12 cellular contexts compared by ENCODE assay signal in genomic region chr7:36216063-36216684, GRCh38.
A peak's percentile ranks its signal among the peaks of the same experiment; 100 is the strongest.
DNase-seq lines count a peak whose midpoint lies in the region; ATAC-seq, FAIRE-seq and TF ChIP-seq lines count a peak whose summit lies in the region.
"Had no signal": no experiment of that assay in that cellular context is flagged by ENCODE, and none has a peak within 500 bp of the region (broad histone marks: within the 10 kb centered on the region; RNA-seq: fewer than 3 reads in every experiment).

No MANE protein-coding gene starts in this region.

- no peak for TF ChIP-seq POLR2A in K562 (conservative IDR thresholded peaks at IDR 0.05)

- no peak for TF ChIP-seq EP300 in K562 (IDR thresholded peaks at IDR 0.05; ENCODE audit: low read length)

- no peak for FAIRE-seq in K562 (lab: Jason Lieb, UNC)

- H3K9me3 ChIP-seq in K562 (replicated peaks; ENCODE audit: control insufficient read depth, insufficient read depth, low read depth, low read length), result no peaks in the 10 kb centered on the region
- H3K9me3 ChIP-seq in subcutaneous abdominal adipose tissue (ENCODE audit: control insufficient read depth in 5 of 5, low read length in 5 of 5), result no peaks in the 10 kb centered on the region
- H3K9me3 ChIP-seq in WERI-Rb-1 (ENCODE audit: severe bottlenecking), result no peaks in the 10 kb centered on the region
- H3K9me3 ChIP-seq: ovary had no signal

- BruUV-seq in K562 (replicated peaks; lab: Mats Ljungman, UMichigan), result no TSS peak

- peaks cover 7 to 8% of the 10 kb centered on the region in 2 experiments; a peak in 3 of 5 replicates for H3K4me1 ChIP-seq in K562 (replicated peaks in 1 of 2; ENCODE audit: control insufficient read depth in 2 of 2, insufficient read depth in 2 of 2, low read length in 2 of 2)
- H3K4me1 ChIP-seq in subcutaneous abdominal adipose tissue (ENCODE audit: control insufficient read depth in 5 of 5, insufficient read depth in 5 of 5, low read length in 5 of 5), result peaks cover 4 to 41% (median 33%) of the 10 kb centered on the region in 5 donors

- no peaks in the 10 kb centered on the region for H4K20me1 ChIP-seq in K562 (replicated peaks; ENCODE audit: control insufficient read depth, insufficient read depth, low read length)

- H3K36me3 ChIP-seq in K562 (ENCODE audit: control insufficient read depth, insufficient read depth, low read length), result no peaks in the 10 kb centered on the region
- H3K36me3 ChIP-seq in subcutaneous abdominal adipose tissue (ENCODE audit: control insufficient read depth in 5 of 5, insufficient read depth in 5 of 5, low read length in 5 of 5), result peaks cover 0 to 5% (median 0%) of the 10 kb centered on the region in 5 donors
- H3K36me3 ChIP-seq in WERI-Rb-1, result no peaks in the 10 kb centered on the region
- H3K36me3 ChIP-seq: ovary had no signal

- H3K9ac ChIP-seq in K562 (ENCODE audit: insufficient read depth in 1 of 2, low read depth in 2 of 2, low read length in 2 of 2) (no peak overlapping the region), subcutaneous abdominal adipose tissue (ENCODE audit: low read length in 5 of 5) (no peak overlapping the region)

- H3K9me1 ChIP-seq in K562 (ENCODE audit: control insufficient read depth, insufficient read depth, low read length), result no peaks in the 10 kb centered on the region

- intact Hi-C loops in K562 (cut with micrococcal nuclease), result no loop called here

- no peak overlapping the region for H3K4me2 ChIP-seq in K562 (ENCODE audit: insufficient read depth, low read length)

- DNase-seq in HuH-7 (ENCODE audit: low spot score), result peak; percentile 51
- DNase-seq in K562 (ENCODE audit: extremely low read depth in 1 of 4, low spot score in 3 of 4), result no peak
- DNase-seq in left lobe of liver (ENCODE audit: low spot score), result no peak
- DNase-seq in stimulated activated naive CD4-positive, alpha-beta T cell (lab: John Stamatoyannopoulos, UW), result no peak
- no peak for DNase-seq in WERI-Rb-1
- DNase-seq: activated CD4-positive, alpha-beta T cell treated with anti-CD3 and anti-CD28 coated beads, Interleukin-2, amount 10 ng/mL, durations not matched to agents 7 days and 5 days; activated effector memory CD4-positive, alpha-beta T cell treated with anti-CD3 and anti-CD28 coated beads, Interleukin-2, amount 50 U/mL, for 16 hours; cortex of kidney; ovary; stimulated activated CD4-positive, alpha-beta T cell treated with anti-CD3 and anti-CD28 coated beads, Interleukin-4, amount 100 ng/mL, for 24 hours had no signal

- H3K27ac ChIP-seq in K562 (ENCODE audit: extremely low read depth, low read depth, low read length) (no peak overlapping the region; the same call in 2 of the 3 replicates), subcutaneous abdominal adipose tissue (ENCODE audit: low read depth, low read length) (peak overlapping the region; percentile 75), WERI-Rb-1 (no peak overlapping the region)
- H3K27ac ChIP-seq: ovary had no signal

- H2AFZ ChIP-seq in K562 (ENCODE audit: low read depth, low read length), result no peak overlapping the region; the same call in 1 of the 2 replicates

- peaks cover 0 to 6% of the 10 kb centered on the region in 2 experiments; a peak in 2 of 5 replicates for H3K27me3 ChIP-seq in K562 (ENCODE audit: control insufficient read depth in 2 of 2, insufficient read depth in 2 of 2, low read length in 2 of 2)
- no peaks in the 10 kb centered on the region for H3K27me3 ChIP-seq in subcutaneous abdominal adipose tissue (ENCODE audit: control insufficient read depth in 5 of 5, insufficient read depth in 4 of 5, low read length in 5 of 5)
- H3K27me3 ChIP-seq in WERI-Rb-1 (ENCODE audit: insufficient read depth, low read depth, severe bottlenecking), result no peaks in the 10 kb centered on the region
- H3K27me3 ChIP-seq: ovary had no signal

- WGBS in K562 (ENCODE audit: insufficient coverage, low coverage, missing lambda C conversion rate), result 34% methylated on average over 4 of the region's 4 CpGs

- POLR2A ChIA-PET in K562 (lab: Yijun Ruan, JAX), result interaction anchor here (1.0 kb wide), 1 partner anchor 11 kb away, joined by 3 read pairs; no protein-coding TSS in a partner anchor

- TF ChIP-seq RAD21 in K562 (CRISPR knock-in tag; conservative IDR thresholded peaks at IDR 0.05 in 1 of 2, IDR thresholded peaks at IDR 0.05 in 1 of 2), result no peak

- H3K4me3 ChIP-seq in K562 (no peak overlapping the region), subcutaneous abdominal adipose tissue (ENCODE audit: low read depth in 1 of 5, low read length in 5 of 5) (no peak overlapping the region), WERI-Rb-1 (ENCODE audit: low read depth, low read length) (no peak overlapping the region)
- H3K4me3 ChIP-seq: ovary had no signal

- TF ChIP-seq CTCF in K562 (IDR thresholded peaks at IDR 0.05 in 2 of 3, conservative IDR thresholded peaks at IDR 0.05 in 1 of 3; ENCODE audit: insufficient read depth in 2 of 3, low read depth in 1 of 3, low read length in 3 of 3), result no peak
- TF ChIP-seq CTCF in WERI-Rb-1 (IDR thresholded peaks at IDR 0.05; ENCODE audit: low read depth, low read length), result no peak

- in situ Hi-C loops in K562 (cut with MboI), result no loop called here

- no peaks in the 10 kb centered on the region for H3K79me2 ChIP-seq in K562 (ENCODE audit: control insufficient read depth, insufficient read depth, low read length)

- CTCF ChIA-PET in K562 (lab: Yijun Ruan, JAX; ENCODE audit: low intra/inter-chr PET ratio), result interaction anchor here (0.7 kb wide), 1 partner anchor 10 kb away, joined by 3 read pairs; no protein-coding TSS in a partner anchor

- ATAC-seq in K562 (peak; percentile 46; the same call in 1 of the 3 replicates), left lobe of liver (peak; percentile 91), GM21447 (IDR thresholded peaks at IDR 0.05; ENCODE audit: unreplicated experiment) (no peak)

TF ChIP-seq in K562, 482 proteins besides CTCF, POLR2A, EP300 and RAD21 (continues in another document):
- no peak for TF ChIP-seq MBD2 (IDR thresholded peaks at IDR 0.05; ENCODE audit: borderline replicate concordance, low read depth)
- TF ChIP-seq ZNF143 (CRISPR knock-in tag; IDR thresholded peaks at IDR 0.05), result no peak
- no peak for TF ChIP-seq NFATC3 (IDR thresholded peaks at IDR 0.05)
- no peak for TF ChIP-seq ZFPM2 (CRISPR knock-in tag; IDR thresholded peaks at IDR 0.05)
- TF ChIP-seq CHD4 (IDR thresholded peaks at IDR 0.05; ENCODE audit: insufficient read depth, insufficient replicate concordance, low read depth, low read length, poor library complexity, severe bottlenecking), result no peak
- TF ChIP-seq POLR3G (IDR thresholded peaks at IDR 0.05; ENCODE audit: extremely low read depth, insufficient read length, insufficient replicate concordance), result no peak
- TF ChIP-seq, protein P1, sequence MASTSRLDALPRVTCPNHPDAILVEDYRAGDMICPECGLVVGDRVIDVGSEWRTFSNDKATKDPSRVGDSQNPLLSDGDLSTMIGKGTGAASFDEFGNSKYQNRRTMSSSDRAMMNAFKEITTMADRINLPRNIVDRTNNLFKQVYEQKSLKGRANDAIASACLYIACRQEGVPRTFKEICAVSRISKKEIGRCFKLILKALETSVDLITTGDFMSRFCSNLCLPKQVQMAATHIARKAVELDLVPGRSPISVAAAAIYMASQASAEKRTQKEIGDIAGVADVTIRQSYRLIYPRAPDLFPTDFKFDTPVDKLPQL (IDR thresholded peaks at IDR 0.05; ENCODE audit: extremely low read depth, insufficient read length), result no peak
- no peak for TF ChIP-seq ETS2 (tag; IDR thresholded peaks at IDR 0.05; ENCODE audit: borderline replicate concordance, poor library complexity, severe bottlenecking)
- TF ChIP-seq SIRT6 (IDR thresholded peaks at IDR 0.05; ENCODE audit: low read depth, low read length), result no peak
- no peak for TF ChIP-seq POU5F1 (IDR thresholded peaks at IDR 0.05; ENCODE audit: borderline replicate concordance, low read depth, low read length, partially characterized antibody)
- TF ChIP-seq, protein P2, sequence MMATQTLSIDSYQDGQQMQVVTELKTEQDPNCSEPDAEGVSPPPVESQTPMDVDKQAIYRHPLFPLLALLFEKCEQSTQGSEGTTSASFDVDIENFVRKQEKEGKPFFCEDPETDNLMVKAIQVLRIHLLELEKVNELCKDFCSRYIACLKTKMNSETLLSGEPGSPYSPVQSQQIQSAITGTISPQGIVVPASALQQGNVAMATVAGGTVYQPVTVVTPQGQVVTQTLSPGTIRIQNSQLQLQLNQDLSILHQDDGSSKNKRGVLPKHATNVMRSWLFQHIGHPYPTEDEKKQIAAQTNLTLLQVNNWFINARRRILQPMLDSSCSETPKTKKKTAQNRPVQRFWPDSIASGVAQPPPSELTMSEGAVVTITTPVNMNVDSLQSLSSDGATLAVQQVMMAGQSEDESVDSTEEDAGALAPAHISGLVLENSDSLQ (IDR thresholded peaks at IDR 0.05), result no peak
- TF ChIP-seq SLC30A9 (CRISPR knock-in tag; IDR thresholded peaks at IDR 0.05), result no peak
- TF ChIP-seq MEIS2 (IDR thresholded peaks at IDR 0.05; ENCODE audit: partially characterized antibody), result no peak
- no peak for TF ChIP-seq ZNF316 (IDR thresholded peaks at IDR 0.05)
